ENCODE assay signal across 8 cellular contexts in genomic region chr14:37474191-37474590, GRCh38.
"Had no signal": no experiment of that assay in that cellular context is flagged by ENCODE, and none has a peak within 500 bp of the region (broad histone marks: within the 10 kb centered on the region; RNA-seq: fewer than 3 reads in every experiment).

No MANE protein-coding gene starts in this region.

- ATAC-seq: GM12878 had no signal

- H3K4me3 ChIP-seq: GM12878 had no signal

- DNase-seq: GDM1, GF-D8 had no signal

- FAIRE-seq: G401.6, GM12878, GM12891, GM12892, GM18507, GM19239 had no signal
